Comparison of ENCODE assay signal across 1 cellular context in the genomic region with DNA sequence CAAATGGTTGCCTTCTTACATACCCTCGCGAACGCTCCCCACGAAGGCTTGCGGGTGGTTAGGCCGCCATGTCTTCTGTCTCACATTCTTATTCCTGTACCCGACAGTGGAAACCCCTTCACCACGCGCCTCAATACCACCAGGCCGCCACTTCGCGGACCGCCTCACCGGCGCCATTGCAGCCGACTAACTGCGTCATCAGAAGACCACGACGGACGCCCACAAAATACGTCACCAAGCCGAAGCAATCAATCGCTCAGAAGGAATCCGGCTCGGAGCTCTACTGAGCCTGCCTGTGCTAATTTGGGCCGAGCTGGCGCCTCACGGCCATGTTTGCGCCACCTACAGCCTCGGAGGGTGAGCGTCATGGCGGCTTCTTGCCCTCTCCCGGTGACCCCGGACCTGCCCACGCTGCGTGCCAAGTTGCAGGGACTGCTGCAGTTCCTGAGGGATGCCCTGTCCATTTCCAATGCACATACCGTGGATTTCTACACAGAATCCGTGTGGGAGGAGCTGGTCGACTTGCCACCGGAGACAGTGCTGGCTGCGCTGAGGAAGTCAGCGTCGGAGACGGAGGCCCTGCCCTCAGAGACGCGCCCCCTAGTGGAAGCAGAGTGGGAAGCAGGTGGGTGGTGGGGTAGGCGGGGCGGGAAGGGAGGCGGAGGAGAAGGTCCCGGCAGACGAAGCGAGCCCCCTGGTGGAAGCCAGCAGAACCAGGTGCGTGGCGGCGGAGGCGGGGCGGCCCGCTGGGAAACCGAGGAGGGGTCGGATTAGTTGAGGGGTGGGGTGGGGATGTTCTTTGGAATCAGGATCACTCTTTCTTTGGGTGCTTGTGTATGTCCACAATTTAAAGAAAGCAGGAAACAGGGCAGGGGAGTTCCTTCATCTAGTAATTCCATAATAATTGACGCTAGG.
TF ChIP-seq lines count a peak whose summit lies in the region.

A gene with protein sequence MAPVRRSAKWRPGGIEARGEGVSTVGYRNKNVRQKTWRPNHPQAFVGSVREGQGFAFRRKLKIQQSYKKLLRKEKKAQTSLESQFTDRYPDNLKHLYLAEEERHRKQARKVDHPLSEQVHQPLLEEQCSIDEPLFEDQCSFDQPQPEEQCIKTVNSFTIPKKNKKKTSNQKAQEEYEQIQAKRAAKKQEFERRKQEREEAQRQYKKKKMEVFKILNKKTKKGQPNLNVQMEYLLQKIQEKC (minus strand): TSS at position 188 of the 915 bp plus-strand sequence. CDS start 11 bp downstream, at position 177.
A gene with protein sequence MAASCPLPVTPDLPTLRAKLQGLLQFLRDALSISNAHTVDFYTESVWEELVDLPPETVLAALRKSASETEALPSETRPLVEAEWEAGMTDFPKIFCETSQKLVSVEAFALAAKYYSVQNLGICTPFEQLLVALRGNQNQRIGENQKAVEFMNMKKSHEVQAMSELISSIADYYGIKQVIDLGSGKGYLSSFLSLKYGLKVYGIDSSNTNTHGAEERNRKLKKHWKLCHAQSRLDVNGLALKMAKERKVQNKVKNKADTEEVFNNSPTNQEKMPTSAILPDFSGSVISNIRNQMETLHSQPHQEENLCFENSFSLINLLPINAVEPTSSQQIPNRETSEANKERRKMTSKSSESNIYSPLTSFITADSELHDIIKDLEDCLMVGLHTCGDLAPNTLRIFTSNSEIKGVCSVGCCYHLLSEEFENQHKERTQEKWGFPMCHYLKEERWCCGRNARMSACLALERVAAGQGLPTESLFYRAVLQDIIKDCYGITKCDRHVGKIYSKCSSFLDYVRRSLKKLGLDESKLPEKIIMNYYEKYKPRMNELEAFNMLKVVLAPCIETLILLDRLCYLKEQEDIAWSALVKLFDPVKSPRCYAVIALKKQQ (plus strand): TSS at position 330 of the 915 bp plus-strand sequence. CDS start 37 bp downstream, at position 367.

TF ChIP-seq in K562, 482 proteins besides CTCF, POLR2A, EP300 and RAD21 (continued from another document and continues in another):
- TF ChIP-seq, protein P1, sequence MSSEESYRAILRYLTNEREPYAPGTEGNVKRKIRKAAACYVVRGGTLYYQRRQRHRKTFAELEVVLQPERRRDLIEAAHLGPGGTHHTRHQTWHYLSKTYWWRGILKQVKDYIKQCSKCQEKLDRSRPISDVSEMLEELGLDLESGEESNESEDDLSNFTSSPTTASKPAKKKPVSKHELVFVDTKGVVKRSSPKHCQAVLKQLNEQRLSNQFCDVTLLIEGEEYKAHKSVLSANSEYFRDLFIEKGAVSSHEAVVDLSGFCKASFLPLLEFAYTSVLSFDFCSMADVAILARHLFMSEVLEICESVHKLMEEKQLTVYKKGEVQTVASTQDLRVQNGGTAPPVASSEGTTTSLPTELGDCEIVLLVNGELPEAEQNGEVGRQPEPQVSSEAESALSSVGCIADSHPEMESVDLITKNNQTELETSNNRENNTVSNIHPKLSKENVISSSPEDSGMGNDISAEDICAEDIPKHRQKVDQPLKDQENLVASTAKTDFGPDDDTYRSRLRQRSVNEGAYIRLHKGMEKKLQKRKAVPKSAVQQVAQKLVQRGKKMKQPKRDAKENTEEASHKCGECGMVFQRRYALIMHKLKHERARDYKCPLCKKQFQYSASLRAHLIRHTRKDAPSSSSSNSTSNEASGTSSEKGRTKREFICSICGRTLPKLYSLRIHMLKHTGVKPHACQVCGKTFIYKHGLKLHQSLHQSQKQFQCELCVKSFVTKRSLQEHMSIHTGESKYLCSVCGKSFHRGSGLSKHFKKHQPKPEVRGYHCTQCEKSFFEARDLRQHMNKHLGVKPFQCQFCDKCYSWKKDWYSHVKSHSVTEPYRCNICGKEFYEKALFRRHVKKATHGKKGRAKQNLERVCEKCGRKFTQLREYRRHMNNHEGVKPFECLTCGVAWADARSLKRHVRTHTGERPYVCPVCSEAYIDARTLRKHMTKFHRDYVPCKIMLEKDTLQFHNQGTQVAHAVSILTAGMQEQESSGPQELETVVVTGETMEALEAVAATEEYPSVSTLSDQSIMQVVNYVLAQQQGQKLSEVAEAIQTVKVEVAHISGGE (CRISPR knock-in tag; IDR thresholded peaks at IDR 0.05): 0 out of 6 replicates have a peak, but pooled peaks of 1 of the 3 experiments have one; percentile 29
- TF ChIP-seq LCOR (CRISPR knock-in tag; IDR thresholded peaks at IDR 0.05): peak; percentile 100
- TF ChIP-seq, protein P2, sequence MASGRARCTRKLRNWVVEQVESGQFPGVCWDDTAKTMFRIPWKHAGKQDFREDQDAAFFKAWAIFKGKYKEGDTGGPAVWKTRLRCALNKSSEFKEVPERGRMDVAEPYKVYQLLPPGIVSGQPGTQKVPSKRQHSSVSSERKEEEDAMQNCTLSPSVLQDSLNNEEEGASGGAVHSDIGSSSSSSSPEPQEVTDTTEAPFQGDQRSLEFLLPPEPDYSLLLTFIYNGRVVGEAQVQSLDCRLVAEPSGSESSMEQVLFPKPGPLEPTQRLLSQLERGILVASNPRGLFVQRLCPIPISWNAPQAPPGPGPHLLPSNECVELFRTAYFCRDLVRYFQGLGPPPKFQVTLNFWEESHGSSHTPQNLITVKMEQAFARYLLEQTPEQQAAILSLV (tag; IDR thresholded peaks at IDR 0.05): no peak
- peak; percentile 94 for TF ChIP-seq TBP (optimal IDR thresholded peaks at IDR 0.05; ENCODE audit: low read depth, low read length)
- TF ChIP-seq POLR3A (IDR thresholded peaks at IDR 0.05; ENCODE audit: borderline replicate concordance, extremely low read depth, insufficient read depth, insufficient read length): no peak
- TF ChIP-seq NCOA2 (IDR thresholded peaks at IDR 0.05; ENCODE audit: partially characterized antibody in 2 of 2): no peak
- TF ChIP-seq, protein P3, sequence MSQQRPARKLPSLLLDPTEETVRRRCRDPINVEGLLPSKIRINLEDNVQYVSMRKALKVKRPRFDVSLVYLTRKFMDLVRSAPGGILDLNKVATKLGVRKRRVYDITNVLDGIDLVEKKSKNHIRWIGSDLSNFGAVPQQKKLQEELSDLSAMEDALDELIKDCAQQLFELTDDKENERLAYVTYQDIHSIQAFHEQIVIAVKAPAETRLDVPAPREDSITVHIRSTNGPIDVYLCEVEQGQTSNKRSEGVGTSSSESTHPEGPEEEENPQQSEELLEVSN (IDR thresholded peaks at IDR 0.05; ENCODE audit: borderline replicate concordance in 1 of 2, extremely low read depth in 1 of 2, insufficient read depth in 1 of 2, insufficient read length in 1 of 2, low read depth in 1 of 2, low read length in 1 of 2, poor library complexity in 1 of 2, severe bottlenecking in 1 of 2): peak in 1 of 2 experiments; percentile 69
- no peak for TF ChIP-seq POLR2AphosphoS2 (IDR thresholded peaks at IDR 0.05; ENCODE audit: low read length)
- TF ChIP-seq NCOR1 (IDR thresholded peaks at IDR 0.05): no peak; the same call in none of the 2 replicates
- TF ChIP-seq, protein P4, sequence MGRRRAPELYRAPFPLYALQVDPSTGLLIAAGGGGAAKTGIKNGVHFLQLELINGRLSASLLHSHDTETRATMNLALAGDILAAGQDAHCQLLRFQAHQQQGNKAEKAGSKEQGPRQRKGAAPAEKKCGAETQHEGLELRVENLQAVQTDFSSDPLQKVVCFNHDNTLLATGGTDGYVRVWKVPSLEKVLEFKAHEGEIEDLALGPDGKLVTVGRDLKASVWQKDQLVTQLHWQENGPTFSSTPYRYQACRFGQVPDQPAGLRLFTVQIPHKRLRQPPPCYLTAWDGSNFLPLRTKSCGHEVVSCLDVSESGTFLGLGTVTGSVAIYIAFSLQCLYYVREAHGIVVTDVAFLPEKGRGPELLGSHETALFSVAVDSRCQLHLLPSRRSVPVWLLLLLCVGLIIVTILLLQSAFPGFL (CRISPR knock-in tag; IDR thresholded peaks at IDR 0.05): no peak
- no peak for TF ChIP-seq TFAM (CRISPR knock-in tag; conservative IDR thresholded peaks at IDR 0.05)
- TF ChIP-seq, protein P5, sequence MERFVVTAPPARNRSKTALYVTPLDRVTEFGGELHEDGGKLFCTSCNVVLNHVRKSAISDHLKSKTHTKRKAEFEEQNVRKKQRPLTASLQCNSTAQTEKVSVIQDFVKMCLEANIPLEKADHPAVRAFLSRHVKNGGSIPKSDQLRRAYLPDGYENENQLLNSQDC (CRISPR knock-in tag; IDR thresholded peaks at IDR 0.05): no peak
- TF ChIP-seq ZNF311 (CRISPR knock-in tag; IDR thresholded peaks at IDR 0.05): no peak
- TF ChIP-seq XRCC4 (IDR thresholded peaks at IDR 0.05; ENCODE audit: extremely low read depth, insufficient read depth, insufficient read length): no peak
- peak; percentile 79 for TF ChIP-seq ZNF766 (CRISPR knock-in tag; conservative IDR thresholded peaks at IDR 0.05)
- TF ChIP-seq PHTF2 (CRISPR knock-in tag; IDR thresholded peaks at IDR 0.05): no peak
- no peak for TF ChIP-seq CBFA2T2 (conservative IDR thresholded peaks at IDR 0.05)
- TF ChIP-seq, protein P6, sequence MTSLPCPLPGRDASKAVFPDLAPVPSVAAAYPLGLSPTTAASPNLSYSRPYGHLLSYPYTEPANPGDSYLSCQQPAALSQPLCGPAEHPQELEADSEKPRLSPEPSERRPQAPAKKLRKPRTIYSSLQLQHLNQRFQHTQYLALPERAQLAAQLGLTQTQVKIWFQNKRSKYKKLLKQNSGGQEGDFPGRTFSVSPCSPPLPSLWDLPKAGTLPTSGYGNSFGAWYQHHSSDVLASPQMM (CRISPR knock-in tag; IDR thresholded peaks at IDR 0.05): no peak
- TF ChIP-seq ZNF146 (CRISPR knock-in tag; IDR thresholded peaks at IDR 0.05; ENCODE audit: unreplicated experiment): no peak
- peak; percentile 41; the same call in 1 of the 2 replicates for TF ChIP-seq BHLHE40 (IDR thresholded peaks at IDR 0.05; ENCODE audit: low read length)
- no peak for TF ChIP-seq KDM2B (CRISPR knock-in tag; IDR thresholded peaks at IDR 0.05)
- TF ChIP-seq, protein P7, sequence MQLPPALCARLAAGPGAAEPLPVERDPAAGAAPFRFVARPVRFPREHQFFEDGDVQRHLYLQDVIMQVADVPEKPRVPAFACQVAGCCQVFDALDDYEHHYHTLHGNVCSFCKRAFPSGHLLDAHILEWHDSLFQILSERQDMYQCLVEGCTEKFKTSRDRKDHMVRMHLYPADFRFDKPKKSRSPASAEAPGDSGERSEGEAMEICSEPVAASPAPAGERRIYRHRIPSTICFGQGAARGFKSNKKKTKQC (CRISPR knock-in tag; IDR thresholded peaks at IDR 0.05): no peak; the same call in 1 of the 2 replicates
- no peak for TF ChIP-seq RBM17 (IDR thresholded peaks at IDR 0.05; ENCODE audit: borderline replicate concordance, low read depth, low read length)
- TF ChIP-seq YBX1 (IDR thresholded peaks at IDR 0.05): no peak
- no peak for TF ChIP-seq BMI1 (IDR thresholded peaks at IDR 0.05; ENCODE audit: low read length)
- no peak for TF ChIP-seq SMC3 (conservative IDR thresholded peaks at IDR 0.05; ENCODE audit: insufficient read depth, low read depth, low read length)
- TF ChIP-seq, protein P8, sequence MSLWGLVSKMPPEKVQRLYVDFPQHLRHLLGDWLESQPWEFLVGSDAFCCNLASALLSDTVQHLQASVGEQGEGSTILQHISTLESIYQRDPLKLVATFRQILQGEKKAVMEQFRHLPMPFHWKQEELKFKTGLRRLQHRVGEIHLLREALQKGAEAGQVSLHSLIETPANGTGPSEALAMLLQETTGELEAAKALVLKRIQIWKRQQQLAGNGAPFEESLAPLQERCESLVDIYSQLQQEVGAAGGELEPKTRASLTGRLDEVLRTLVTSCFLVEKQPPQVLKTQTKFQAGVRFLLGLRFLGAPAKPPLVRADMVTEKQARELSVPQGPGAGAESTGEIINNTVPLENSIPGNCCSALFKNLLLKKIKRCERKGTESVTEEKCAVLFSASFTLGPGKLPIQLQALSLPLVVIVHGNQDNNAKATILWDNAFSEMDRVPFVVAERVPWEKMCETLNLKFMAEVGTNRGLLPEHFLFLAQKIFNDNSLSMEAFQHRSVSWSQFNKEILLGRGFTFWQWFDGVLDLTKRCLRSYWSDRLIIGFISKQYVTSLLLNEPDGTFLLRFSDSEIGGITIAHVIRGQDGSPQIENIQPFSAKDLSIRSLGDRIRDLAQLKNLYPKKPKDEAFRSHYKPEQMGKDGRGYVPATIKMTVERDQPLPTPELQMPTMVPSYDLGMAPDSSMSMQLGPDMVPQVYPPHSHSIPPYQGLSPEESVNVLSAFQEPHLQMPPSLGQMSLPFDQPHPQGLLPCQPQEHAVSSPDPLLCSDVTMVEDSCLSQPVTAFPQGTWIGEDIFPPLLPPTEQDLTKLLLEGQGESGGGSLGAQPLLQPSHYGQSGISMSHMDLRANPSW (CRISPR knock-in tag; IDR thresholded peaks at IDR 0.05): peak; percentile 96; the same call in 1 of the 2 replicates
- no peak for TF ChIP-seq ADNP (tag; IDR thresholded peaks at IDR 0.05)
- no peak; the same call in 1 of the 2 replicates for TF ChIP-seq GTF2E2 (tag; IDR thresholded peaks at IDR 0.05)
- TF ChIP-seq RBM22 (IDR thresholded peaks at IDR 0.05; ENCODE audit: low read depth, low read length, poor library complexity, severe bottlenecking): no peak
- peak; percentile 84 for TF ChIP-seq CTBP1 (IDR thresholded peaks at IDR 0.05; ENCODE audit: borderline replicate concordance)
